In the genomic region with DNA sequence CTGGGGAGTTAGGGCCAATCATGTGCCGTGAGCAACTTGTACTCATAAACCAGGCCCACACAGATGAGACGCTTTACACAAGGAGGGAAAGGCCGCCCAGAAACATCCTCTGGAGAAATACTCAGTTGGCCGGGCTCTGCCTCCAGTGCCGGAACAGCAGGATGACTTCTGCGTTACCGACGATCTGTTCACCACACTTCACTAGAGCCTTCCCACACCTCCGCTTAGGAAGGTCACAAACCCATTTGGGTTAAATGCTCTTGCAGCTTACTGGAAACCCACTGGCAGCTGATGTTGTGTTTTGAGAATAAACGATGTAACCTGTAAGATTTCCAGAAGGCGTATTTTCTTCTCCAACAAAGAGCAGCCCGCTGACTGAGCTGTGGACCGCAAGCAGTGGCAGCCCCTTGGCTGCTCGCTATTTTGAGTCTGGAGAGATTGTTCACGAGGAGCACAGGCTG, we compare ENCODE assay signal across 11 cellular contexts. TPM values are rescaled to one million over a fixed set of nuclear protein-coding genes. Genes with fewer than 3 reads are reported as not detected.
A peak's percentile ranks its signal among the peaks of the same experiment; 100 is the strongest.
DNase-seq lines count a peak whose midpoint lies in the region; ATAC-seq and TF ChIP-seq lines count a peak whose summit lies in the region.
"Had no signal": no experiment of that assay in that cellular context is flagged by ENCODE, and none has a peak within 500 bp of the region (broad histone marks: within the 10 kb centered on the region; RNA-seq: fewer than 3 reads in every experiment).

No MANE protein-coding gene starts in this region.

- 34% methylated on average over 15 of the region's 15 CpGs for WGBS in heart right ventricle, 2 donors

- no peak overlapping the region for H3K4me3 ChIP-seq in astrocyte of the spinal cord (ENCODE audit: low read depth, low read length)
- H3K4me3 ChIP-seq in heart right ventricle: peak overlapping the region in 8 of 10 donors; percentile 0 to 35 (median 26)
- H3K4me3 ChIP-seq: GM12878 had no signal

- H3K9me3 ChIP-seq in heart right ventricle: peaks cover 0 to 16% (median 8%) of the 10 kb centered on the region in 11 donors

- ATAC-seq in heart right ventricle: peak; percentile 71 to 89 (median 81)
- ATAC-seq: GM12878 had no signal

- H3K27me3 Mint-ChIP-seq in osteocyte (ENCODE audit: unreplicated experiment): no peaks in the 10 kb centered on the region

- no peak for TF ChIP-seq CTCF in astrocyte of the spinal cord (IDR thresholded peaks at IDR 0.05; ENCODE audit: low read depth, low read length)
- TF ChIP-seq CTCF in heart right ventricle (IDR thresholded peaks at IDR 0.05): no peak
- no peak for TF ChIP-seq CTCF in osteocyte (IDR thresholded peaks at IDR 0.05)

- DNase-seq in astrocyte of the spinal cord (ENCODE audit: low read depth, low spot score): peak; percentile 71
- peak; percentile 37 to 51 for DNase-seq in heart right ventricle
- no peak for DNase-seq in osteocyte (ENCODE audit: extremely low spot score, unreplicated experiment)
- peak; percentile 69 for DNase-seq in ureter (ENCODE audit: low spot score)
- DNase-seq in activated effector memory CD4-positive, alpha-beta T cell treated with Interleukin-2 at 50 U/mL for 16 hours: no peak
- DNase-seq in T1000 (lab: John Stamatoyannopoulos, UW): no peak
- no peak for DNase-seq in OCI-M2 (lab: John Stamatoyannopoulos, UW; ENCODE audit: unreplicated experiment)
- DNase-seq: erythroblast, NCI-H748 treated with DMSO at 0.1 percent for 48 hours had no signal

- peaks cover 59% of the 10 kb centered on the region for H3K4me1 Mint-ChIP-seq in osteocyte (ENCODE audit: unreplicated experiment)

- intact Hi-C loops in heart right ventricle (cut with DNase I): loop anchor here in 2 of 10 donors (5.0 to 10.0 kb wide), 2 partner anchors 44 to 82 kb away; no protein-coding TSS in a partner anchor

- H3K9me3 Mint-ChIP-seq in osteocyte (ENCODE audit: unreplicated experiment): no peaks in the 10 kb centered on the region

- in situ Hi-C loops in astrocyte of the spinal cord (cut with HindIII; ENCODE audit: low sequenced_read_pairs): no loop called here

- H3K27me3 ChIP-seq in heart right ventricle: peaks cover 0 to 10% (median 0%) of the 10 kb centered on the region in 7 donors

- H3K27ac Mint-ChIP-seq in osteocyte (ENCODE audit: unreplicated experiment): peak overlapping the region; percentile 87
- H3K27ac Mint-ChIP-seq: activated naive CD8-positive, alpha-beta T cell had no signal

- H3K27ac ChIP-seq in heart right ventricle: peak overlapping the region; percentile 28 to 82 (median 70)

- no peaks in the 10 kb centered on the region for H3K36me3 ChIP-seq in heart right ventricle

- no peak overlapping the region for H3K4me3 Mint-ChIP-seq in osteocyte (ENCODE audit: unreplicated experiment)
- H3K4me3 Mint-ChIP-seq: activated naive CD8-positive, alpha-beta T cell had no signal

- peaks cover 15% of the 10 kb centered on the region for H3K36me3 Mint-ChIP-seq in osteocyte (ENCODE audit: unreplicated experiment)
- H3K36me3 Mint-ChIP-seq: activated naive CD8-positive, alpha-beta T cell had no signal

- peaks cover 2 to 65% (median 28%) of the 10 kb centered on the region in 9 donors for H3K4me1 ChIP-seq in heart right ventricle

RNA-seq across cellular contexts. Expression of gene COLEC12, which starts 44.1 kb away (rescaled TPM):
- 10 to 100 TPM in 2 of 10 donors, 1 to 10 TPM in 8; 5.3 to 15.4 (median 6.9) TPM for total RNA-seq in heart right ventricle
- polyA plus RNA-seq in heart right ventricle: 1 to 10 TPM; 2.8 to 3.1 TPM
- total RNA-seq in osteocyte: 113 and 120 TPM in 2 replicates
- total RNA-seq in ureter: 10.2 TPM

Comparison
In these comparisons a context has a peak if more than half of its experiments do, and no peak if none do; other contexts are left out.
1. DNase-seq: peak in astrocyte of the spinal cord (single experiment), heart right ventricle (2 of 2) and ureter (single experiment); none in osteocyte (single experiment), activated effector memory CD4-positive, alpha-beta T cell treated with Interleukin-2 at 50 U/mL for 16 hours (single experiment), T1000 (single experiment) and OCI-M2 (single experiment).